ENCODE assay signal across 18 cellular contexts in genomic region chr9:99594056-99594780, GRCh38.
"Had no signal": no experiment of that assay in that cellular context is flagged by ENCODE, and none has a peak within 500 bp of the region (broad histone marks: within the 10 kb centered on the region; RNA-seq: fewer than 3 reads in every experiment).

No MANE protein-coding gene starts in this region.

- H3K27me3 ChIP-seq: breast epithelium, right atrium auricular region had no signal

- H3K27ac Mint-ChIP-seq: activated T-cell treated with anti-CD3 and anti-CD28 coated beads, Interleukin-2, amount 50 U/mL, for 72 hours; effector memory CD8-positive, alpha-beta T cell; naive thymus-derived CD8-positive, alpha-beta T cell had no signal

- H3K4me3 Mint-ChIP-seq: activated T-cell treated with anti-CD3 and anti-CD28 coated beads, Interleukin-2, amount 50 U/mL, for 72 hours; effector memory CD8-positive, alpha-beta T cell; naive thymus-derived CD8-positive, alpha-beta T cell had no signal

- H3K36me3 ChIP-seq: breast epithelium, prostate gland, right atrium auricular region, WERI-Rb-1 had no signal

- H3K27ac ChIP-seq: breast epithelium, prostate gland, right atrium auricular region, skin epidermis, WERI-Rb-1 had no signal

- H3K4me3 ChIP-seq: breast epithelium, mucosa of descending colon, prostate gland, right atrium auricular region, skin epidermis had no signal

- H3K9me3 ChIP-seq: breast epithelium, mucosa of descending colon, prostate gland, right atrium auricular region had no signal

- H3K9me3 Mint-ChIP-seq: activated T-cell treated with anti-CD3 and anti-CD28 coated beads, Interleukin-2, amount 50 U/mL, for 72 hours; effector memory CD8-positive, alpha-beta T cell had no signal

- H3K4me1 ChIP-seq: breast epithelium, prostate gland, right atrium auricular region had no signal

- ATAC-seq: effector memory CD8-positive, alpha-beta T cell; mucosa of descending colon; naive thymus-derived CD8-positive, alpha-beta T cell had no signal

- DNase-seq: activated CD4-positive, alpha-beta T cell treated with anti-CD3 and anti-CD28 coated beads, Interleukin-2, amount 50 U/mL, for 4 hours; activated effector memory CD4-positive, alpha-beta T cell treated with anti-CD3 and anti-CD28 coated beads, Interleukin-2, amount 50 U/mL, for 16 hours; activated naive CD4-positive, alpha-beta T cell treated with anti-CD3 and anti-CD28 coated beads, Interleukin-2, amount 50 U/mL, for 16 hours; activated T-cell treated with anti-CD3 and anti-CD28 coated beads, Interleukin-2, amount 50 U/mL, for 72 hours; cerebellar nuclear complex; dermis blood vessel endothelial cell; effector memory CD8-positive, alpha-beta T cell; foreskin fibroblast; mesenchymal stem cell; mucosa of descending colon; stimulated activated CD4-positive, alpha-beta T cell treated with anti-CD3 and anti-CD28 coated beads, Interleukin-15, amount 100 ng/mL, for 24 hours; stimulated activated CD4-positive, alpha-beta T cell treated with anti-CD3 and anti-CD28 coated beads, Interleukin-2, amount 100 ng/mL, for 48 hours; WERI-Rb-1 had no signal

- H3K36me3 Mint-ChIP-seq: naive thymus-derived CD8-positive, alpha-beta T cell had no signal
